23 cellular contexts compared by ENCODE assay signal in genomic region chr2:499726-500125, GRCh38.
A peak's percentile ranks its signal among the peaks of the same experiment; 100 is the strongest.
DNase-seq lines count a peak whose midpoint lies in the region; TF ChIP-seq lines count a peak whose summit lies in the region.
"Had no signal": no experiment of that assay in that cellular context is flagged by ENCODE, and none has a peak within 500 bp of the region (broad histone marks: within the 10 kb centered on the region; RNA-seq: fewer than 3 reads in every experiment).

No MANE protein-coding gene starts in this region.

- no peak overlapping the region for H3K4me2 ChIP-seq in osteoblast (ENCODE audit: insufficient read depth, low read length)
- H3K4me2 ChIP-seq: A549; BLaER1 treated with 17β-estradiol and CSF1 and Interleukin-3, amounts not matched to agents 10 nM and 100 nM had no signal

- no peaks in the 10 kb centered on the region for H3K27me3 ChIP-seq in osteoblast (ENCODE audit: insufficient read depth, low read length)
- H3K27me3 ChIP-seq in CD4-positive, alpha-beta memory T cell (ENCODE audit: insufficient read depth, low read length) = no peaks in the 10 kb centered on the region
- H3K27me3 ChIP-seq: BLaER1 treated with 17β-estradiol and CSF1 and Interleukin-3, amounts not matched to agents 10 nM and 100 nM had no signal

- DNase-seq in coronary artery (ENCODE audit: low spot score) (peak; percentile 43), osteoblast (ENCODE audit: insufficient read length, low spot score, missing footprints) (peak; percentile 41), type B pancreatic cell (ENCODE audit: extremely low spot score, unreplicated experiment) (peak; percentile 51), foreskin melanocyte (no peak), Kasumi-1 (lab: John Stamatoyannopoulos, UW) (no peak)
- DNase-seq in CD4-positive, alpha-beta memory T cell = no peak
- DNase-seq: AML-193; CD4-positive, alpha-beta T cell; CD8-positive, alpha-beta memory T cell; COR-L47; DMS 273 treated with DMSO at 0.1 percent for 48 hours; DMS153; DMS53; DMS79; DND-41; EL; GDM1 had no signal

- H3K27me3 Mint-ChIP-seq in type B pancreatic cell = peaks cover 9% of the 10 kb centered on the region
- peaks cover 9 to 13% of the 10 kb centered on the region in 2 donors for H3K27me3 Mint-ChIP-seq in CD4-positive, alpha-beta memory T cell

- H3K9me3 Mint-ChIP-seq in type B pancreatic cell = no peaks in the 10 kb centered on the region
- no peaks in the 10 kb centered on the region for H3K9me3 Mint-ChIP-seq in CD4-positive, alpha-beta memory T cell
- H3K9me3 Mint-ChIP-seq: CD4-positive, alpha-beta T cell; CD8-positive, alpha-beta memory T cell had no signal

- no peaks in the 10 kb centered on the region for H3K4me1 ChIP-seq in osteoblast (ENCODE audit: insufficient read depth, low read length)
- no peaks in the 10 kb centered on the region for H3K4me1 ChIP-seq in CD4-positive, alpha-beta memory T cell (ENCODE audit: insufficient read depth, low read length)
- H3K4me1 ChIP-seq: A549 had no signal

- H3K27ac ChIP-seq in coronary artery (no peak overlapping the region), osteoblast (ENCODE audit: low read depth, low read length) (no peak overlapping the region)
- H3K27ac ChIP-seq in CD4-positive, alpha-beta memory T cell (ENCODE audit: low read depth, low read length) = no peak overlapping the region
- H3K27ac ChIP-seq: 22Rv1; A549; BLaER1 treated with 17β-estradiol and CSF1 and Interleukin-3, amounts not matched to agents 10 nM and 100 nM; C4-2B had no signal

- no peak overlapping the region for H3K27ac Mint-ChIP-seq in type B pancreatic cell
- no peak overlapping the region for H3K27ac Mint-ChIP-seq in CD4-positive, alpha-beta memory T cell
- H3K27ac Mint-ChIP-seq: B cell; CD4-positive, alpha-beta T cell had no signal

- POLR2A ChIA-PET in CD4-positive, alpha-beta memory T cell (lab: Charles Lee; ENCODE audit: partially characterized antibody) = no interaction called here

- H3K36me3 Mint-ChIP-seq in type B pancreatic cell = no peaks in the 10 kb centered on the region
- no peaks in the 10 kb centered on the region for H3K36me3 Mint-ChIP-seq in CD4-positive, alpha-beta memory T cell
- H3K36me3 Mint-ChIP-seq: CD8-positive, alpha-beta memory T cell had no signal

- no peaks in the 10 kb centered on the region for H3K36me3 ChIP-seq in osteoblast (ENCODE audit: insufficient read depth, low read length)
- H3K36me3 ChIP-seq in CD4-positive, alpha-beta memory T cell (ENCODE audit: insufficient read depth, low read length) = no peaks in the 10 kb centered on the region
- H3K36me3 ChIP-seq: BLaER1 treated with 17β-estradiol and CSF1 and Interleukin-3, amounts not matched to agents 10 nM and 100 nM had no signal

- TF ChIP-seq CTCF in coronary artery (IDR thresholded peaks at IDR 0.05) (no peak), osteoblast (IDR thresholded peaks at IDR 0.05; ENCODE audit: extremely low read depth, low read depth, low read length) (no peak), type B pancreatic cell (conservative IDR thresholded peaks at IDR 0.05) (no peak)

- no peaks in the 10 kb centered on the region for H3K79me2 ChIP-seq in osteoblast (ENCODE audit: insufficient read depth, low read length)

- intact Hi-C loops in CD4-positive, alpha-beta memory T cell (cut with micrococcal nuclease) = no loop called here

- H3K4me3 ChIP-seq in coronary artery (no peak overlapping the region), osteoblast (ENCODE audit: insufficient read depth, low read length) (no peak overlapping the region)
- H3K4me3 ChIP-seq in CD4-positive, alpha-beta memory T cell (ENCODE audit: low read length in 2 of 2) = no peak overlapping the region
- H3K4me3 ChIP-seq: A549; BLaER1 treated with 17β-estradiol and CSF1 and Interleukin-3, amounts not matched to agents 10 nM and 100 nM; GM12878 had no signal

- H4K20me1 ChIP-seq in osteoblast (ENCODE audit: insufficient read depth, low read length) = no peaks in the 10 kb centered on the region
- H4K20me1 ChIP-seq: BLaER1 treated with 17β-estradiol and CSF1 and Interleukin-3, amounts not matched to agents 10 nM and 100 nM had no signal

- no peak overlapping the region for H3K4me3 Mint-ChIP-seq in type B pancreatic cell
- no peak overlapping the region for H3K4me3 Mint-ChIP-seq in CD4-positive, alpha-beta memory T cell
- H3K4me3 Mint-ChIP-seq: B cell; CD4-positive, alpha-beta T cell; CD8-positive, alpha-beta memory T cell had no signal

- H3K4me1 Mint-ChIP-seq in type B pancreatic cell (ENCODE audit: unreplicated experiment) = peaks cover 18% of the 10 kb centered on the region
- peaks cover 0 to 2% (median 1%) of the 10 kb centered on the region in 4 donors for H3K4me1 Mint-ChIP-seq in CD4-positive, alpha-beta memory T cell
- H3K4me1 Mint-ChIP-seq: B cell had no signal

- no peaks in the 10 kb centered on the region for H3K9me3 ChIP-seq in osteoblast (ENCODE audit: low read depth, low read length)
- no peaks in the 10 kb centered on the region for H3K9me3 ChIP-seq in CD4-positive, alpha-beta memory T cell (ENCODE audit: control insufficient read depth in 1 of 2, low read length in 2 of 2)
- H3K9me3 ChIP-seq: A549 had no signal

- no peak overlapping the region for H2AFZ ChIP-seq in osteoblast (ENCODE audit: low read length)

- CTCF ChIA-PET in CD4-positive, alpha-beta memory T cell (lab: Charles Lee; ENCODE audit: partially characterized antibody) = no interaction called here

Comparison
In these comparisons a context has a peak if more than half of its experiments do, and no peak if none do; other contexts are left out.
1. DNase-seq: peak in coronary artery (single experiment), osteoblast (single experiment) and type B pancreatic cell (single experiment); none in CD4-positive, alpha-beta memory T cell (0 of 5), foreskin melanocyte (single experiment) and Kasumi-1 (0 of 2).